Comparison of ENCODE assay signal across 7 cellular contexts in the genomic region with DNA sequence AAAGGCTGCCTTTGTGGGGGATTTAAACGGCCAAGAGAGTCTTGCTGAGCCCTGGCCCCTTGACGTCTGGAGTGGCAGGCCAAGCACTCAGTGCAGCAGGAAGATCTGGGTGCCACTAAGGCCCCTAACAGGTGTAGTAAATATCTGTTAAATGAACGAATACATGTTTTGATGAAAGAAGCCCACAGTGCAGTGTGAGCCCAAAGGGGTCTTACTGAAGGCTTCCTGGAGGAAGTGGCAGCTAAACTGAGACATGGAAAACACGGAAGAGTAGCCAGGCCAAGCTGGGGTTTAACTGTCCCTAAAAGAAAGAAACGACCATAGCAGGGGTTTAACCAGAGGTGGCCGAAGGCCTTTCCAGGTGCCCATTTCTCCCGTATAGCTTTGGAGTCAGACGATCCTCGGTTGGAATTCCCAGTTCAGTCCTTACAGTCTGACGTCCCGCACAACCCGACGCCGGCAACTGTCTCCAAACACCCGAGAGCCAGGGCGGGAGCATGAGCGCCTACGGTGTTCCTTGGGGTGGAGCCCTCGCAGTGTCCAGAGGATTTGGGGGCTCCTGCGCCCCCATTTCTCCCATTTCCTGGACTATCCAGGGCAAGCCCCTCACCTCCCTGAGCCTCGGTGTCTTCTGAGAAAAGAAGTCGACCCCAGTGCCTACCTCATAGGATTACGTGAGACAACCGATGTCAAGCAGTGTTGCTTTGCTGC. TPM values are rescaled to one million over a fixed set of nuclear protein-coding genes. Genes with fewer than 3 reads are reported as not detected.
DNase-seq lines count a peak whose midpoint lies in the region; ATAC-seq and TF ChIP-seq lines count a peak whose summit lies in the region.

No MANE protein-coding gene starts in this region.

- H3K9me3 ChIP-seq in H9 (ENCODE audit: control insufficient read depth, low read depth, low read length) (no peaks in the 10 kb centered on the region), cardiac muscle cell (ENCODE audit: low read depth) (no peaks in the 10 kb centered on the region), gastrocnemius medialis (no peaks in the 10 kb centered on the region)

- H3K79me1 ChIP-seq in H9 (ENCODE audit: insufficient read depth, low read depth, low read length, poor library complexity, severe bottlenecking), result no peaks in the 10 kb centered on the region

- H2BK12ac ChIP-seq in H9 (ENCODE audit: insufficient read length, low read depth, low read length), result no peak overlapping the region

- H3K4me3 ChIP-seq in WI38 (ENCODE audit: low read depth, low read length), result peak overlapping the region; percentile 94
- peak overlapping the region; percentile 74 for H3K4me3 ChIP-seq in cardiac muscle cell
- peak overlapping the region; percentile 68 to 96 (median 76) for H3K4me3 ChIP-seq in gastrocnemius medialis

- H2AFZ ChIP-seq in H9 (ENCODE audit: low read length), result peak overlapping the region; percentile 60

- H3K27me3 ChIP-seq in H9 (ENCODE audit: insufficient read depth, low read length) (peaks cover 11% of the 10 kb centered on the region; the same call in 1 of the 2 replicates), cardiac muscle cell (peaks cover 9% of the 10 kb centered on the region), gastrocnemius medialis (no peaks in the 10 kb centered on the region)

- H3K56ac ChIP-seq in H9 (ENCODE audit: insufficient read length, low read depth, low read length), result no peak overlapping the region

- no peaks in the 10 kb centered on the region for H3K36me3 Mint-ChIP-seq in H9 (ENCODE audit: insufficient read depth in 1 of 3, low read depth in 3 of 3)

- H3K4me2 ChIP-seq in H9 (ENCODE audit: insufficient read depth, insufficient read length, low read length), result peak overlapping the region; percentile 97

- no peaks in the 10 kb centered on the region for H3K9me3 Mint-ChIP-seq in H9

- H3K23ac ChIP-seq in H9 (ENCODE audit: insufficient read length, low read depth, low read length), result no peak overlapping the region

- no peak overlapping the region for H3K4ac ChIP-seq in H9 (ENCODE audit: low read depth, low read length)

- H2BK15ac ChIP-seq in H9 (ENCODE audit: low read depth, low read length), result no peak overlapping the region

- no peak overlapping the region for H4K5ac ChIP-seq in H9 (ENCODE audit: insufficient read length, low read depth, low read length)

- H3K27ac ChIP-seq in H9 (ENCODE audit: insufficient read length, low read depth, low read length) (no peak overlapping the region), cardiac muscle cell (no peak overlapping the region), gastrocnemius medialis (peak overlapping the region; percentile 76 to 87 (median 86))

- H3T11ph ChIP-seq in H9 (ENCODE audit: low read length), result no peak overlapping the region

- H3K4me3 Mint-ChIP-seq in H9, result peak overlapping the region; percentile 82 to 95

- no peak overlapping the region for H2AK5ac ChIP-seq in H9 (ENCODE audit: insufficient read length, low read length)

- DNase-seq in H9, result no peak
- no peak for DNase-seq in cardiac muscle cell (ENCODE audit: low read depth in 1 of 2, low spot score in 1 of 2)
- peak in 1 of 2 donors; percentile 21 for DNase-seq in gastrocnemius medialis
- no peak for DNase-seq in NCI-H446 (lab: John Stamatoyannopoulos, UW)
- DNase-seq in DMS79 (lab: John Stamatoyannopoulos, UW), result no peak

- no peak overlapping the region for H4K91ac ChIP-seq in H9 (ENCODE audit: insufficient read length, low read depth, low read length)

- H3K9ac ChIP-seq in H9 (ENCODE audit: extremely low read depth, insufficient read length, low read length), result no peak overlapping the region

- H3K4me1 Mint-ChIP-seq in H9, result peaks cover 8 to 11% of the 10 kb centered on the region in 2 experiments

- no peak for TF ChIP-seq POLR2A in gastrocnemius medialis (IDR thresholded peaks at IDR 0.05)

- H4K20me1 ChIP-seq in H9 (ENCODE audit: control insufficient read depth, insufficient read depth, insufficient read length), result no peaks in the 10 kb centered on the region

- intact Hi-C loops in gastrocnemius medialis (cut with DNase I; ENCODE audit: low total_unique reads), result loop anchor here (1.0 to 5.0 kb wide), 3 partner anchors 70 to 256 kb away; partner anchors contain the start of genes HTD2, KCTD6, PDHB and RPP14

- H3K18ac ChIP-seq in H9 (ENCODE audit: insufficient read length, low read depth, low read length), result no peak overlapping the region

- peak; percentile 7 to 16 for ATAC-seq in gastrocnemius medialis
- no peak for ATAC-seq in GM18520 (IDR thresholded peaks at IDR 0.05; ENCODE audit: unreplicated experiment)

- peaks cover 19% of the 10 kb centered on the region for H3K23me2 ChIP-seq in H9 (ENCODE audit: insufficient read length, low read depth, low read length, poor library complexity, severe bottlenecking)

- no peak for TF ChIP-seq CTCF in H9 (conservative IDR thresholded peaks at IDR 0.05)
- no peak for TF ChIP-seq CTCF in WI38 (IDR thresholded peaks at IDR 0.05; ENCODE audit: low read depth, low read length)
- no peak for TF ChIP-seq CTCF in cardiac muscle cell (IDR thresholded peaks at IDR 0.05; ENCODE audit: low read depth, low read length)
- no peak for TF ChIP-seq CTCF in gastrocnemius medialis (IDR thresholded peaks at IDR 0.05 in 4 of 5, conservative IDR thresholded peaks at IDR 0.05 in 1 of 5)

- H2BK5ac ChIP-seq in H9 (ENCODE audit: insufficient read length, low read length), result no peak overlapping the region

- WGBS in H9 (ENCODE audit: extremely low coverage, insufficient read length, low lambda C conversion rate), result no CpG with 5 or more reads among the region's 24 CpGs

- H3K4me1 ChIP-seq in H9 (ENCODE audit: insufficient read depth, low read length) (no peaks in the 10 kb centered on the region), cardiac muscle cell (ENCODE audit: low read depth) (peaks cover 34% of the 10 kb centered on the region), gastrocnemius medialis (peaks cover 9 to 14% of the 10 kb centered on the region in 2 donors)

- no peak overlapping the region for H2BK20ac ChIP-seq in H9 (ENCODE audit: low read depth, low read length, poor library complexity, severe bottlenecking)

- no peak overlapping the region; the same call in 1 of the 2 replicates for H3K14ac ChIP-seq in H9 (ENCODE audit: insufficient read depth, low read length)

- H3K36me3 ChIP-seq in cardiac muscle cell (no peaks in the 10 kb centered on the region), gastrocnemius medialis (no peaks in the 10 kb centered on the region)

- H3K27ac Mint-ChIP-seq in H9, result no peak overlapping the region

- peaks cover 83% of the 10 kb centered on the region for H3K27me3 Mint-ChIP-seq in H9 (ENCODE audit: low read depth)

- H4K8ac ChIP-seq in H9 (replicated peaks; ENCODE audit: insufficient read length, low read depth, low read length), result no peak overlapping the region

- H2BK120ac ChIP-seq in H9 (ENCODE audit: low read depth, low read length, poor library complexity, severe bottlenecking), result no peak overlapping the region

- H3K79me2 ChIP-seq in H9 (ENCODE audit: insufficient read depth, low read length), result no peaks in the 10 kb centered on the region

- in situ Hi-C loops in gastrocnemius medialis (cut with MboI; ENCODE audit: low sequenced_read_pairs in 4 of 4), result loop anchor here in 1 of 4 donors (10.0 kb wide), 1 partner anchor 68 kb away; the partner anchor contains the start of genes HTD2 and RPP14

RNA-seq across cellular contexts. Expression of gene ABHD6, which starts 0.9 kb away (rescaled TPM):
- total RNA-seq in H9 (2021) (1.8 and 2.2 TPM in 2 replicates), cardiac muscle cell (13.4 and 31.4 TPM in 2 replicates), gastrocnemius medialis (10 to 100 TPM in 2 of 4 donors, 1 to 10 TPM in 2; 5.8 to 14.0 (median 9.6) TPM)
- polyA plus RNA-seq in cardiac muscle cell, result 12.9 and 32.7 TPM in 2 replicates

RNA-seq across cellular contexts. Expression of gene DNASE1L3, which starts 25.9 kb away (rescaled TPM):
- not detected in 2 replicates for total RNA-seq in H9 (2021)
- 0.21 and 0.39 TPM in 2 replicates for total RNA-seq in cardiac muscle cell
- 0.51 and 0.94 TPM in 2 replicates for polyA plus RNA-seq in cardiac muscle cell
- total RNA-seq in gastrocnemius medialis, result under 1 TPM in 2 of 4 donors, not detected in 2; 0.29 to 0.42 TPM

Comparison
In these comparisons a context has a peak if more than half of its experiments do, and no peak if none do; other contexts are left out.
1. H3K27ac ChIP-seq: peak in gastrocnemius medialis (4 of 4); none in H9 (single experiment) and cardiac muscle cell (single experiment).
2. Peak in every context shown above with its lines, with median percentiles within 50 percentile points of each other: H3K4me3 ChIP-seq.